Comparison of ENCODE assay signal across 12 cellular contexts in genomic region chr10:119734396-119735332, GRCh38. TPM values are rescaled to one million over a fixed set of nuclear protein-coding genes. Genes with fewer than 3 reads are reported as not detected.
DNase-seq lines count a peak whose midpoint lies in the region; ATAC-seq and TF ChIP-seq lines count a peak whose summit lies in the region.
"Had no signal": no experiment of that assay in that cellular context is flagged by ENCODE, and none has a peak within 500 bp of the region (broad histone marks: within the 10 kb centered on the region; RNA-seq: fewer than 3 reads in every experiment).

No MANE protein-coding gene starts in this region.

- no peaks in the 10 kb centered on the region for H3K27me3 Mint-ChIP-seq in activated T-cell treated with anti-CD3 and anti-CD28 coated beads, Interleukin-2, amount 50 U/mL, for 72 hours (ENCODE audit: low read depth)
- no peaks in the 10 kb centered on the region for H3K27me3 Mint-ChIP-seq in activated T-cell treated with anti-CD3 and anti-CD28 coated beads, Interleukin-2, amount 50 U/mL, for 24 hours

- H3K27ac Mint-ChIP-seq in activated T-cell treated with anti-CD3 and anti-CD28 coated beads, Interleukin-2, amount 50 U/mL, for 72 hours: peak overlapping the region; percentile 71
- no peak overlapping the region for H3K27ac Mint-ChIP-seq in activated T-cell treated with anti-CD3 and anti-CD28 coated beads, Interleukin-2, amount 50 U/mL, for 24 hours
- no peak overlapping the region for H3K27ac Mint-ChIP-seq in stimulated activated effector memory CD8-positive, alpha-beta T cell treated with anti-CD3 and anti-CD28 coated beads, Interleukin-12 subunit alpha, Interleukin-12 subunit beta, amount 100 ng/mL, for 72 hours

- no peak for DNase-seq in activated T-cell treated with anti-CD3 and anti-CD28 coated beads, Interleukin-2, amount 50 U/mL, for 72 hours
- no peak for DNase-seq in activated T-cell treated with anti-CD3 and anti-CD28 coated beads, Interleukin-2, amount 50 U/mL, for 24 hours
- DNase-seq in RKO (ENCODE audit: low spot score) (peak; percentile 42), fibroblast of mammary gland (ENCODE audit: low read depth) (peak; percentile 48), SKM-1 (lab: John Stamatoyannopoulos, UW; ENCODE audit: unreplicated experiment) (no peak), Ammon's horn (ENCODE audit: low spot score) (no peak)
- no peak for DNase-seq in stimulated activated effector memory CD8-positive, alpha-beta T cell treated with anti-CD3 and anti-CD28 coated beads, Interleukin-12 subunit alpha, Interleukin-12 subunit beta, amount 100 ng/mL, for 72 hours (ENCODE audit: low spot score in 2 of 2)
- DNase-seq in stimulated activated naive CD4-positive, alpha-beta T cell (lab: John Stamatoyannopoulos, UW): no peak
- DNase-seq: BE2C; stimulated activated CD4-positive, alpha-beta T cell treated with anti-CD3 and anti-CD28 coated beads, Interleukin-15, amount 100 ng/mL, for 24 hours; stimulated activated naive CD4-positive, alpha-beta T cell treated with Interleukin-2 at 50 U/mL for 16 hours; T-helper 1 cell had no signal

- H3K4me1 Mint-ChIP-seq in activated T-cell treated with anti-CD3 and anti-CD28 coated beads, Interleukin-2, amount 50 U/mL, for 72 hours (ENCODE audit: low read depth): peaks cover 57% of the 10 kb centered on the region
- H3K4me1 Mint-ChIP-seq in activated T-cell treated with anti-CD3 and anti-CD28 coated beads, Interleukin-2, amount 50 U/mL, for 24 hours (ENCODE audit: low read depth): peaks cover 52% of the 10 kb centered on the region
- H3K4me1 Mint-ChIP-seq in stimulated activated effector memory CD8-positive, alpha-beta T cell treated with anti-CD3 and anti-CD28 coated beads, Interleukin-12 subunit alpha, Interleukin-12 subunit beta, amount 100 ng/mL, for 72 hours: peaks cover 11% of the 10 kb centered on the region

- peak; percentile 84 to 86 for ATAC-seq in activated T-cell treated with anti-CD3 and anti-CD28 coated beads, Interleukin-2, amount 50 U/mL, for 72 hours (replicated peaks in 1 of 2)
- peak; percentile 73 for ATAC-seq in stimulated activated effector memory CD8-positive, alpha-beta T cell treated with anti-CD3 and anti-CD28 coated beads, Interleukin-12 subunit alpha, Interleukin-12 subunit beta, amount 100 ng/mL, for 72 hours

- peaks cover 0 to 13% of the 10 kb centered on the region in 2 donors for H3K36me3 Mint-ChIP-seq in activated T-cell treated with anti-CD3 and anti-CD28 coated beads, Interleukin-2, amount 50 U/mL, for 72 hours (ENCODE audit: insufficient read depth in 2 of 2)
- H3K36me3 Mint-ChIP-seq in activated T-cell treated with anti-CD3 and anti-CD28 coated beads, Interleukin-2, amount 50 U/mL, for 24 hours (ENCODE audit: low read depth): peaks cover 17% of the 10 kb centered on the region
- H3K36me3 Mint-ChIP-seq in stimulated activated effector memory CD8-positive, alpha-beta T cell treated with anti-CD3 and anti-CD28 coated beads, Interleukin-12 subunit alpha, Interleukin-12 subunit beta, amount 100 ng/mL, for 72 hours: peaks cover 27% of the 10 kb centered on the region

- H3K4me3 ChIP-seq in fibroblast of mammary gland (ENCODE audit: control insufficient read depth, low read depth, low read length): no peak overlapping the region

- peak overlapping the region in 1 of 2 donors; percentile 47 for H3K4me3 Mint-ChIP-seq in activated T-cell treated with anti-CD3 and anti-CD28 coated beads, Interleukin-2, amount 50 U/mL, for 72 hours
- H3K4me3 Mint-ChIP-seq in activated T-cell treated with anti-CD3 and anti-CD28 coated beads, Interleukin-2, amount 50 U/mL, for 24 hours: no peak overlapping the region
- H3K4me3 Mint-ChIP-seq in stimulated activated effector memory CD8-positive, alpha-beta T cell treated with anti-CD3 and anti-CD28 coated beads, Interleukin-12 subunit alpha, Interleukin-12 subunit beta, amount 100 ng/mL, for 72 hours: no peak overlapping the region

- no peaks in the 10 kb centered on the region for H3K9me3 Mint-ChIP-seq in activated T-cell treated with anti-CD3 and anti-CD28 coated beads, Interleukin-2, amount 50 U/mL, for 72 hours
- no peaks in the 10 kb centered on the region for H3K9me3 Mint-ChIP-seq in activated T-cell treated with anti-CD3 and anti-CD28 coated beads, Interleukin-2, amount 50 U/mL, for 24 hours
- no peaks in the 10 kb centered on the region for H3K9me3 Mint-ChIP-seq in stimulated activated effector memory CD8-positive, alpha-beta T cell treated with anti-CD3 and anti-CD28 coated beads, Interleukin-12 subunit alpha, Interleukin-12 subunit beta, amount 100 ng/mL, for 72 hours

- no peak for TF ChIP-seq CTCF in fibroblast of mammary gland (conservative IDR thresholded peaks at IDR 0.05; ENCODE audit: control insufficient read depth, insufficient read depth, low read depth, low read length)

RNA-seq across cellular contexts. Expression of gene INPP5F, which starts 8.8 kb away (rescaled TPM):
- total RNA-seq in activated T-cell treated with anti-CD3 and anti-CD28 coated beads, Interleukin-2, amount 50 U/mL, for 72 hours: 10 to 100 TPM; 12.9 to 15.0 TPM

Comparison
In these comparisons a context has a peak if more than half of its experiments do, and no peak if none do; other contexts are left out.
1. DNase-seq: peak in RKO (single experiment) and fibroblast of mammary gland (single experiment); none in activated T-cell treated with anti-CD3 and anti-CD28 coated beads, Interleukin-2, amount 50 U/mL, for 72 hours (0 of 2), activated T-cell treated with anti-CD3 and anti-CD28 coated beads, Interleukin-2, amount 50 U/mL, for 24 hours (single experiment), stimulated activated effector memory CD8-positive, alpha-beta T cell treated with anti-CD3 and anti-CD28 coated beads, Interleukin-12 subunit alpha, Interleukin-12 subunit beta, amount 100 ng/mL, for 72 hours (0 of 2), SKM-1 (single experiment), Ammon's horn (single experiment) and stimulated activated naive CD4-positive, alpha-beta T cell (0 of 6).